ENCODE assay signal across 24 cellular contexts in the genomic region with DNA sequence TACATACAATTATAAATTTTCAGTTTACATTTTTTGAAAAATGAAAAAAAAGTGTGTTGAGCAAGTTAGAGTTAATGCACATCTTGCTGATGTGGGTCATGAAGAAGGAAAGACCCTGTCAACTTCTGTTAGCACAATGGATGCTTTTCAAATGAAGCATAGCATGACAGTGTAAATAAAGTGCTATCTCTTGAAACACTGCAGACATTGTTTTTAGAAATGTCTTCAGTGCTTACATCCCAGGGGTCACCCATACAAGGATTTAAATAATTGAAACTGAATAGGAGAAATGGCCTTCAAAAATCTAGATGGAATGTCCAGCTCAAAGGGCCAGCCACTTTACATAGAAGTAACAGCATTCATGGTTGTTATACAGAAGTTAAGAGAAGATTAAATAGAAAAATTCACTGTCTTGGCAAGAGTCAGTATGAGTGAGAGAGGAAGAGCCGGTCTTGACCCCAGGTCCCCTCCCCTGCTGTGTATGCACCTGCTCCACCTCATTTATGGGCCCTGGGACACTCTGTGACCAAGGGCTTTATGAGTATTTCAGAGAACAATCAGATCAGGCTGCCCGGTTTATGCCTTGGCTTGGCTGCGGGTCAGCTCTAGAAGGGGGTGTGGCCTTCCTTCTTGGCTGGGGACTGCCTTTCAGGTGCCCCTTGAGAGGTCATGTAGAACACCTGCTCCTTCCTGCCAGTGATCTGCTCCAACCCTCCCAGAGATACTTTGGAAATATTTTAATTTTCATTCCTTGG.
DNase-seq lines count a peak whose midpoint lies in the region; ATAC-seq and TF ChIP-seq lines count a peak whose summit lies in the region.
"Had no signal": no experiment of that assay in that cellular context is flagged by ENCODE, and none has a peak within 500 bp of the region (broad histone marks: within the 10 kb centered on the region; RNA-seq: fewer than 3 reads in every experiment).

No MANE protein-coding gene starts in this region.

- no peak for TF ChIP-seq EP300 in stomach (IDR thresholded peaks at IDR 0.05)

- peak overlapping the region; percentile 23 for H3K27ac ChIP-seq in hepatocyte
- H3K27ac ChIP-seq in stomach, result no peak overlapping the region
- no peak overlapping the region for H3K27ac ChIP-seq in gastrocnemius medialis
- H3K27ac ChIP-seq: heart left ventricle, KMS-11, Peyer's patch, SJCRH30 had no signal

- no peak overlapping the region for H2AFZ ChIP-seq in hepatocyte

- H3K4me3 ChIP-seq in hepatocyte (no peak overlapping the region), stomach (no peak overlapping the region), gastrocnemius medialis (no peak overlapping the region)
- H3K4me3 ChIP-seq: heart left ventricle, Peyer's patch, SJCRH30 had no signal

- TF ChIP-seq POLR2A in stomach (IDR thresholded peaks at IDR 0.05) (no peak), gastrocnemius medialis (IDR thresholded peaks at IDR 0.05) (no peak)

- no peaks in the 10 kb centered on the region for H4K20me1 ChIP-seq in hepatocyte (ENCODE audit: insufficient read depth, poor library complexity, severe bottlenecking)

- no peaks in the 10 kb centered on the region for H3K4me1 ChIP-seq in hepatocyte (ENCODE audit: insufficient read depth)
- H3K4me1 ChIP-seq in stomach, result peaks cover 0 to 15% (median 6%) of the 10 kb centered on the region in 4 donors
- H3K4me1 ChIP-seq in gastrocnemius medialis, result no peaks in the 10 kb centered on the region
- H3K4me1 ChIP-seq: BE2C, Peyer's patch, SJCRH30 had no signal

- no peaks in the 10 kb centered on the region for H3K36me3 ChIP-seq in hepatocyte (replicated peaks; ENCODE audit: insufficient read depth, low read depth)
- H3K36me3 ChIP-seq in stomach, result no peaks in the 10 kb centered on the region
- H3K36me3 ChIP-seq in gastrocnemius medialis, result no peaks in the 10 kb centered on the region
- H3K36me3 ChIP-seq: BE2C, heart left ventricle, Peyer's patch, SJCRH30 had no signal

- H3K4me2 ChIP-seq in hepatocyte, result no peak overlapping the region
- H3K4me2 ChIP-seq: KMS-11 had no signal

- 68% methylated on average over 3 of the region's 3 CpGs for WGBS in hepatocyte (ENCODE audit: low lambda C conversion rate, missing lambda C conversion rate)
- WGBS in stomach, 5 donors, result 22 to 56% (median 45%) methylated on average over 3 of the region's 3 CpGs

- H3K79me2 ChIP-seq in hepatocyte, result no peaks in the 10 kb centered on the region

- H3K9me3 ChIP-seq in hepatocyte (ENCODE audit: low read depth) (no peaks in the 10 kb centered on the region), stomach (peaks cover 0 to 3% (median 0%) of the 10 kb centered on the region in 4 donors), gastrocnemius medialis (no peaks in the 10 kb centered on the region)
- H3K9me3 ChIP-seq: BE2C, Peyer's patch, SJCRH30 had no signal

- no peaks in the 10 kb centered on the region for H3K9me2 ChIP-seq in hepatocyte (replicated peaks; ENCODE audit: insufficient read depth)

- intact Hi-C loops in stomach (cut with DNase I; ENCODE audit: low total_unique reads), result no loop called here
- intact Hi-C loops in gastrocnemius medialis (cut with DNase I; ENCODE audit: low total_unique reads), result no loop called here

- no peak for ATAC-seq in gastrocnemius medialis
- ATAC-seq: heart left ventricle; naive thymus-derived CD8-positive, alpha-beta T cell had no signal

- no peak for TF ChIP-seq CTCF in hepatocyte (IDR thresholded peaks at IDR 0.05; ENCODE audit: poor library complexity)
- no peak for TF ChIP-seq CTCF in stomach (IDR thresholded peaks at IDR 0.05)
- TF ChIP-seq CTCF in gastrocnemius medialis (IDR thresholded peaks at IDR 0.05 in 4 of 5, conservative IDR thresholded peaks at IDR 0.05 in 1 of 5), result no peak

- DNase-seq in DMS79 treated with DMSO at 0.1 percent for 48 hours (lab: John Stamatoyannopoulos, UW) (peak; percentile 43), NCI-H2196 treated with DMSO at 0.1 percent for 48 hours (lab: John Stamatoyannopoulos, UW; ENCODE audit: unreplicated experiment) (peak; percentile 9), hepatocyte (ENCODE audit: low spot score) (no peak), stomach (peak; percentile 40), medulla oblongata (ENCODE audit: extremely low spot score) (no peak), gastrocnemius medialis (no peak), NCI-H2107 (lab: John Stamatoyannopoulos, UW) (no peak)
- DNase-seq: ACHN; activated CD4-positive, alpha-beta T cell treated with anti-CD3 and anti-CD28 coated beads, Interleukin-2, amount 50 U/mL, for 4 hours; activated naive CD4-positive, alpha-beta T cell treated with anti-CD3 and anti-CD28 coated beads for 36 hours; amygdala; BE2C; CD8-positive, alpha-beta memory T cell; effector memory CD4-positive, alpha-beta T cell; H7; heart left ventricle; naive thymus-derived CD8-positive, alpha-beta T cell; NCI-H1436; NCI-H526; occipital lobe; Peyer's patch; SJCRH30; T-helper 1 cell had no signal

- H3K27me3 ChIP-seq in hepatocyte, result no peaks in the 10 kb centered on the region
- no peaks in the 10 kb centered on the region for H3K27me3 ChIP-seq in stomach
- no peaks in the 10 kb centered on the region for H3K27me3 ChIP-seq in gastrocnemius medialis
- H3K27me3 ChIP-seq: BE2C, heart left ventricle, Peyer's patch, SJCRH30 had no signal

- in situ Hi-C loops in gastrocnemius medialis (cut with MboI; ENCODE audit: low sequenced_read_pairs in 4 of 4), result no loop called here

Comparison
In these comparisons a context has a peak if more than half of its experiments do, and no peak if none do; other contexts are left out.
1. DNase-seq: peak in DMS79 treated with DMSO at 0.1 percent for 48 hours (single experiment), NCI-H2196 treated with DMSO at 0.1 percent for 48 hours (single experiment) and stomach (single experiment); none in hepatocyte (single experiment), medulla oblongata (single experiment), gastrocnemius medialis (0 of 2) and NCI-H2107 (single experiment).